In the genomic region with DNA sequence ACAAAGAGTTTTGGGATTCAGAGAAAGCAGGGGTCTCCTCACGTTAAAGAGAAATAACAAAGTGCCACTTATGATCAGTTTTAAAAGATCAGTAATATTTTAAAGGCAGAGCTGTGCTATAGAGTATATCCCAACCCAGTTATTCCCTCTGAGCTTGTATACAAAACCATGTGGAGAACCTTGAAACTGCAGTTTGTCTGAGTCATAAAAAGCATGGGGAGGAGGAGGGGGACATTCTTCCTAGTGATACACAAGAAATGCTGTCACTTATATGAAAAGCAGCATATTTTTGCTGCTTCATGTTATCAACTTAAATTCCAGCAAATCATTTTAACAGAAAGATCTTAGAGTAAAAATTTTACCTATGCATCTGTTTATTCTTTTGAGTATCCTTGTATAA, we compare ENCODE assay signal across 1 cellular context.
TF ChIP-seq lines count a peak whose summit lies in the region.

No MANE protein-coding gene starts in this region.

TF ChIP-seq in GM23338, 12 proteins besides CTCF, POLR2A, EP300 and RAD21 (continued from another document):
- TF ChIP-seq STAT1 (IDR thresholded peaks at IDR 0.05; ENCODE audit: unreplicated experiment): no peak
- TF ChIP-seq, protein P1, sequence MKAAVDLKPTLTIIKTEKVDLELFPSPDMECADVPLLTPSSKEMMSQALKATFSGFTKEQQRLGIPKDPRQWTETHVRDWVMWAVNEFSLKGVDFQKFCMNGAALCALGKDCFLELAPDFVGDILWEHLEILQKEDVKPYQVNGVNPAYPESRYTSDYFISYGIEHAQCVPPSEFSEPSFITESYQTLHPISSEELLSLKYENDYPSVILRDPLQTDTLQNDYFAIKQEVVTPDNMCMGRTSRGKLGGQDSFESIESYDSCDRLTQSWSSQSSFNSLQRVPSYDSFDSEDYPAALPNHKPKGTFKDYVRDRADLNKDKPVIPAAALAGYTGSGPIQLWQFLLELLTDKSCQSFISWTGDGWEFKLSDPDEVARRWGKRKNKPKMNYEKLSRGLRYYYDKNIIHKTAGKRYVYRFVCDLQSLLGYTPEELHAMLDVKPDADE (IDR thresholded peaks at IDR 0.05): no peak
- TF ChIP-seq ZNF462 (CRISPR knock-in tag; IDR thresholded peaks at IDR 0.05): no peak
- TF ChIP-seq NANOG (IDR thresholded peaks at IDR 0.05; ENCODE audit: borderline replicate concordance): no peak
- no peak for TF ChIP-seq CREB1 (CRISPR knock-in tag; IDR thresholded peaks at IDR 0.05; ENCODE audit: low read depth)
- TF ChIP-seq ZNF331 (CRISPR knock-in tag; IDR thresholded peaks at IDR 0.05; ENCODE audit: low read depth): no peak
- TF ChIP-seq POLR2AphosphoS5 (IDR thresholded peaks at IDR 0.05; ENCODE audit: low read depth): no peak
TF ChIP-seq in GM23338: peak in this region for 0.
